8 cellular contexts compared by ENCODE assay signal in genomic region chr17:75261336-75262111, GRCh38. TPM values are rescaled to one million over a fixed set of nuclear protein-coding genes. Genes with fewer than 3 reads are reported as not detected.
DNase-seq lines count a peak whose midpoint lies in the region; ATAC-seq and TF ChIP-seq lines count a peak whose summit lies in the region.

Gene GGA3 (minus strand): TSS chr17:75261606. CDS start chr17:75261587, 19 bp downstream.
Gene MRPS7 (plus strand): TSS chr17:75261879. CDS start chr17:75261901, 22 bp downstream.

- peak; percentile 93 for ATAC-seq in memory B cell (ENCODE audit: low read depth)

- H3K4me1 Mint-ChIP-seq in CD4-positive, alpha-beta memory T cell, result peaks cover 32 to 65% (median 48%) of the 10 kb centered on the region in 4 donors
- peaks cover 33% of the 10 kb centered on the region for H3K4me1 Mint-ChIP-seq in memory B cell

- no peaks in the 10 kb centered on the region for H3K9me3 ChIP-seq in CD4-positive, alpha-beta memory T cell (ENCODE audit: control insufficient read depth in 1 of 2, low read length in 2 of 2)

- peak; percentile 95 to 99 (median 97) for DNase-seq in CD4-positive, alpha-beta memory T cell
- DNase-seq in GM20000 (ENCODE audit: low spot score), result peak; percentile 95
- peak; percentile 87 for DNase-seq in HT1080 (ENCODE audit: low read depth)
- peak; percentile 90 for DNase-seq in NK-92 treated with Interleukin-12 subunit alpha and Interleukin-12 subunit beta, amount 100 ng/mL, for 24 hours (lab: John Stamatoyannopoulos, UW)
- DNase-seq in activated CD8-positive, alpha-beta memory T cell treated with anti-CD3 and anti-CD28 coated beads for 24 hours, result peak; percentile 99
- DNase-seq in effector CD8-positive, alpha-beta T cell (lab: John Stamatoyannopoulos, UW), result peak; percentile 93
- peak; percentile 96 to 99 for DNase-seq in memory B cell (ENCODE audit: low spot score in 2 of 2)
- peak; percentile 85 for DNase-seq in stimulated activated CD8-positive, alpha-beta memory T cell treated with anti-CD3 and anti-CD28 coated beads, Interleukin-12 subunit alpha, Interleukin-12 subunit beta, amount 100 ng/mL, for 24 hours (ENCODE audit: extremely low read depth)

- no peak for TF ChIP-seq CTCF in GM20000 (IDR thresholded peaks at IDR 0.05; ENCODE audit: extremely low read depth, missing control alignments)

- no peaks in the 10 kb centered on the region for H3K27me3 ChIP-seq in CD4-positive, alpha-beta memory T cell (ENCODE audit: insufficient read depth, low read length)

- POLR2A ChIA-PET in CD4-positive, alpha-beta memory T cell (lab: Charles Lee; ENCODE audit: partially characterized antibody), result interaction anchor here (0.6 to 6.1 kb wide), 32 partner anchors 11 to 405 kb away, joined by 3 to 193 read pairs (median 6); partner anchors contain the start of genes ARMC7, FDXR, GRB2 and MIF4GD

- peaks cover 0 to 2% (median 0%) of the 10 kb centered on the region in 8 donors for H3K9me3 Mint-ChIP-seq in CD4-positive, alpha-beta memory T cell
- H3K9me3 Mint-ChIP-seq in memory B cell, result no peaks in the 10 kb centered on the region

- intact Hi-C loops in CD4-positive, alpha-beta memory T cell (cut with micrococcal nuclease), result loop anchor here (1.0 to 2.0 kb wide), 7 partner anchors 10 to 144 kb away; partner anchors contain the start of genes GRB2, JPT1, MIF4GD and NUP85

- CTCF ChIA-PET in CD4-positive, alpha-beta memory T cell (lab: Charles Lee; ENCODE audit: partially characterized antibody), result interaction anchor here (1.0 to 4.3 kb wide), 11 partner anchors 8 to 301 kb away, joined by 3 to 44 read pairs (median 4); partner anchors contain the start of genes MIF4GD and SLC25A19

- peak within 1 kb of the TSS; percentile 93 to 99 (median 97) for H3K4me3 Mint-ChIP-seq in CD4-positive, alpha-beta memory T cell
- peak within 1 kb of the TSS; percentile 94 for H3K4me3 Mint-ChIP-seq in memory B cell

- peaks cover 35% of the 10 kb centered on the region for H3K4me1 ChIP-seq in CD4-positive, alpha-beta memory T cell (ENCODE audit: insufficient read depth, low read length)

- H3K36me3 Mint-ChIP-seq in CD4-positive, alpha-beta memory T cell, result peaks cover 4 to 42% of the 10 kb centered on the region in 2 donors
- peaks cover 4% of the 10 kb centered on the region for H3K36me3 Mint-ChIP-seq in memory B cell

- H3K36me3 ChIP-seq in CD4-positive, alpha-beta memory T cell (ENCODE audit: insufficient read depth, low read length), result peaks cover 14% of the 10 kb centered on the region

- H3K27me3 Mint-ChIP-seq in CD4-positive, alpha-beta memory T cell, result no peaks in the 10 kb centered on the region
- no peaks in the 10 kb centered on the region for H3K27me3 Mint-ChIP-seq in memory B cell

- H3K27ac ChIP-seq in CD4-positive, alpha-beta memory T cell (ENCODE audit: low read depth, low read length), result peak within 1 kb of the TSS; percentile 96

- H3K27ac Mint-ChIP-seq in CD4-positive, alpha-beta memory T cell, result peak within 1 kb of the TSS; percentile 100
- H3K27ac Mint-ChIP-seq in memory B cell, result peak within 1 kb of the TSS; percentile 100

- H3K4me3 ChIP-seq in CD4-positive, alpha-beta memory T cell (ENCODE audit: low read length in 2 of 2), result peak within 1 kb of the TSS; percentile 77 to 99

RNA-seq across cellular contexts. Expression of gene GGA3, which starts in this region (rescaled TPM):
- total RNA-seq in CD4-positive, alpha-beta memory T cell, result 100 to 1,000 TPM; 121 to 122 TPM
- 10 to 100 TPM in 1 of 2 donors, 1 to 10 TPM in 1; 7.7 to 25.8 TPM for polyA plus RNA-seq in CD4-positive, alpha-beta memory T cell
- total RNA-seq in HT1080 (2014; rRNA removed; shearing (Covaris generic)), result 14.9 and 15.4 TPM in 2 replicates
- polyA plus RNA-seq in HT1080 (2015; cell fraction: cytosol; rRNA removed), result 17.3 and 19.1 TPM in 2 replicates
- 77.3 and 77.7 TPM in 2 replicates for polyA plus RNA-seq in HT1080 (2015; cell fraction: nucleus; rRNA removed)

RNA-seq across cellular contexts. Expression of gene MRPS7, which starts in this region (rescaled TPM):
- 10 to 100 TPM; 34.1 to 36.3 TPM for total RNA-seq in CD4-positive, alpha-beta memory T cell
- polyA plus RNA-seq in CD4-positive, alpha-beta memory T cell, result 100 to 1,000 TPM; 107 to 150 TPM
- total RNA-seq in HT1080 (2014; rRNA removed; shearing (Covaris generic)), result 123 and 139 TPM in 2 replicates
- polyA plus RNA-seq in HT1080 (2015; cell fraction: cytosol; rRNA removed), result 47.5 and 57.2 TPM in 2 replicates
- polyA plus RNA-seq in HT1080 (2015; cell fraction: nucleus; rRNA removed), result 39.8 and 44.4 TPM in 2 replicates

Comparison
In these comparisons a context has a peak if more than half of its experiments do, and no peak if none do; other contexts are left out.
1. Peak in every context shown above with its lines: DNase-seq, ATAC-seq, H3K4me3 ChIP-seq and H3K27ac ChIP-seq.